ENCODE assay signal across 33 cellular contexts in genomic region chr5:63170496-63170895, GRCh38.
"Had no signal": no experiment of that assay in that cellular context is flagged by ENCODE, and none has a peak within 500 bp of the region (broad histone marks: within the 10 kb centered on the region; RNA-seq: fewer than 3 reads in every experiment).

No MANE protein-coding gene starts in this region.

- DNase-seq: activated B cell treated with CpG ODN at 0.5 μM for 24 hours; activated CD4-positive, alpha-beta memory T cell treated with anti-CD3 and anti-CD28 coated beads for 36 hours; activated CD4-positive, alpha-beta T cell treated with anti-CD3 and anti-CD28 coated beads for 4 hours; activated CD4-positive, alpha-beta T cell treated with anti-CD3 and anti-CD28 coated beads, Interleukin-2, amount 50 U/mL, for 1 hour; activated CD4-positive, CD25-positive, alpha-beta regulatory T cell treated with anti-CD3 and anti-CD28 coated beads, Interleukin-2, amount 50 U/mL, for 72 hours; activated CD8-positive, alpha-beta memory T cell treated with anti-CD3 and anti-CD28 coated beads, Interleukin-2, amount 50 U/mL, for 4 hours; activated gamma-delta T cell treated with Interleukin-2 at 50 U/mL for 16 hours; activated naive CD4-positive, alpha-beta T cell treated with anti-CD3 and anti-CD28 coated beads for 36 hours; activated T-cell treated with anti-CD3 and anti-CD28 coated beads for 4 hours; activated T-cell treated with anti-CD3 and anti-CD28 coated beads, Interleukin-2, amount 50 U/mL, for 4 hours; adrenal gland; body of pancreas; caudate nucleus; cerebellar nuclear complex; NCI-H1105; NCI-H1417 treated with DMSO at 0.1 percent for 48 hours; NCI-H187 treated with DMSO at 0.1 percent for 48 hours; NCI-H2081; NCI-H2171 treated with DMSO at 0.1 percent for 48 hours; NCI-H2227 treated with DMSO at 0.1 percent for 48 hours; NCI-H524 treated with DMSO at 0.1 percent for 48 hours; NK-92 treated with Interleukin-12 subunit alpha and Interleukin-12 subunit beta, amount 100 ng/mL, for 24 hours; PC-9; Right ventricle myocardium superior; T1000 had no signal

- H3K27ac Mint-ChIP-seq: activated B cell treated with CpG ODN at 0.5 μM for 24 hours; activated CD4-positive, alpha-beta memory T cell treated with anti-CD3 and anti-CD28 coated beads for 36 hours; activated naive CD4-positive, alpha-beta T cell treated with anti-CD3 and anti-CD28 coated beads for 36 hours; activated naive CD4-positive, alpha-beta T cell treated with anti-CD3 and anti-CD28 coated beads, Interleukin-2, amount 50 U/mL, for 72 hours; activated T-helper 1 cell treated with anti-CD3 and anti-CD28 coated beads, Interleukin-12 subunit alpha, Interleukin-12 subunit beta, Interleukin-2, Interleukin-4 antibody, amounts not matched to agents 30 ng/mL and 10 ng/mL and 1 ng/mL, durations not matched to agents 14 hours and 24 hours and 36 hours had no signal

- ATAC-seq: activated naive CD4-positive, alpha-beta T cell treated with anti-CD3 and anti-CD28 coated beads, Interleukin-2, amount 50 U/mL, for 72 hours; activated T-cell treated with anti-CD3 and anti-CD28 coated beads, Interleukin-2, amount 50 U/mL, for 4 hours; body of pancreas; K562 had no signal

- FAIRE-seq: astrocyte, bronchial epithelial cell, K562, RCC 7860, TTC549 had no signal

- H3K4me1 ChIP-seq: adrenal gland, body of pancreas had no signal

- H3K9me3 ChIP-seq: adrenal gland, body of pancreas had no signal

- H3K4me2 ChIP-seq: PC-9 had no signal

- H3K4me3 ChIP-seq: adrenal gland, body of pancreas, K562, PC-9, SK-N-MC had no signal

- H3K27ac ChIP-seq: adrenal gland, body of pancreas, PC-9, SK-N-MC had no signal

- H3K4me1 Mint-ChIP-seq: activated B cell treated with CpG ODN at 0.5 μM for 24 hours had no signal

- H3K4me3 Mint-ChIP-seq: activated B cell treated with CpG ODN at 0.5 μM for 24 hours; activated CD4-positive, alpha-beta memory T cell treated with anti-CD3 and anti-CD28 coated beads for 36 hours; activated naive CD4-positive, alpha-beta T cell treated with anti-CD3 and anti-CD28 coated beads for 36 hours; activated T-cell treated with anti-CD3 and anti-CD28 coated beads, Interleukin-2, amount 50 U/mL, for 4 hours; activated T-helper 1 cell treated with anti-CD3 and anti-CD28 coated beads, Interleukin-12 subunit alpha, Interleukin-12 subunit beta, Interleukin-2, Interleukin-4 antibody, amounts not matched to agents 30 ng/mL and 10 ng/mL and 1 ng/mL, durations not matched to agents 14 hours and 24 hours and 36 hours had no signal

- H3K27me3 ChIP-seq: adrenal gland, body of pancreas had no signal

- H3K36me3 Mint-ChIP-seq: activated CD4-positive, alpha-beta memory T cell treated with anti-CD3 and anti-CD28 coated beads for 36 hours; activated naive CD4-positive, alpha-beta T cell treated with anti-CD3 and anti-CD28 coated beads, Interleukin-2, amount 50 U/mL, for 72 hours had no signal

- H2AFZ ChIP-seq: PC-9 had no signal

- H3K9me3 Mint-ChIP-seq: activated B cell treated with CpG ODN at 0.5 μM for 24 hours; activated CD4-positive, alpha-beta memory T cell treated with anti-CD3 and anti-CD28 coated beads for 36 hours; activated T-cell treated with anti-CD3 and anti-CD28 coated beads, Interleukin-2, amount 50 U/mL, for 4 hours had no signal

- H3K36me3 ChIP-seq: adrenal gland had no signal

- H3K27me3 Mint-ChIP-seq: activated B cell treated with CpG ODN at 0.5 μM for 24 hours; activated CD4-positive, alpha-beta memory T cell treated with anti-CD3 and anti-CD28 coated beads for 36 hours had no signal
